ENCODE assay signal across 26 cellular contexts in the genomic region with DNA sequence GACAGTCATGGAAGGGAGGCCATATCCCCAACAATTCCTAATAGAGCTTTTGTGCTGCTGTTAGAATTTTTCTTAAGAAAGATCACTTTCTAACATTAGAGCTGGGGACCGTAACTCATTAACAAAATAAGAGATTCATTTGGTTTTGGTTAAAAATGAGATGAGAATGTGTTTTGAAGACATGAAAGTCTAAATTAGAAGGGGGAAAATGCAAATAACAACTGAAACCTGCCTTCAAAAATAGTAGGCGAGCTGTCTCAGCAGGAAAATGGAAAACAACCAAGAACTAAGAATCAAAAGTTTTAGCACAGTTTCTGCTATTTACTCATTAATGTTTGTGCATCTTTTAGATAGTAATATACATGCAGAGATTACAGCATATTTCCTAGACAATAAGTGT. TPM values are rescaled to one million over a fixed set of nuclear protein-coding genes. Genes with fewer than 3 reads are reported as not detected.
DNase-seq lines count a peak whose midpoint lies in the region; ATAC-seq and TF ChIP-seq lines count a peak whose summit lies in the region.
"Had no signal": no experiment of that assay in that cellular context is flagged by ENCODE, and none has a peak within 500 bp of the region (broad histone marks: within the 10 kb centered on the region; RNA-seq: fewer than 3 reads in every experiment).

No MANE protein-coding gene starts in this region.

- peaks cover 33% of the 10 kb centered on the region for H3K4me1 ChIP-seq in MM.1S (ENCODE audit: low read length)
- H3K4me1 ChIP-seq: breast epithelium, uterus had no signal

- peak; percentile 51 for ATAC-seq in GM18517 (IDR thresholded peaks at IDR 0.05; ENCODE audit: unreplicated experiment)
- ATAC-seq in GM21381 (IDR thresholded peaks at IDR 0.05; ENCODE audit: unreplicated experiment): peak; percentile 43
- peak; percentile 46 for ATAC-seq in HG02798 (IDR thresholded peaks at IDR 0.05; ENCODE audit: poor library complexity, unreplicated experiment)
- no peak for ATAC-seq in Right ventricle myocardium superior (ENCODE audit: poor library complexity)

- no peaks in the 10 kb centered on the region for H3K9me2 ChIP-seq in MM.1S (replicated peaks; ENCODE audit: insufficient read depth, low read length)

- no peaks in the 10 kb centered on the region for H3K27me3 ChIP-seq in MM.1S (replicated peaks; ENCODE audit: insufficient read depth, low read length)
- H3K27me3 ChIP-seq: BLaER1 treated with 17β-estradiol and CSF1 and Interleukin-3, amounts not matched to agents 10 nM and 100 nM; breast epithelium; SJSA1; uterus had no signal

- peak overlapping the region; percentile 41; the same call in 1 of the 2 replicates for H3K27ac ChIP-seq in MM.1S (ENCODE audit: low read length)
- H3K27ac ChIP-seq: BLaER1 treated with 17β-estradiol and CSF1 and Interleukin-3, amounts not matched to agents 10 nM and 100 nM; breast epithelium; SJSA1; skin epidermis; uterus had no signal

- intact Hi-C loops in Right ventricle myocardium superior (cut with DNase I): no loop called here

- H2AFZ ChIP-seq in MM.1S (ENCODE audit: low read length): peak overlapping the region; percentile 44; the same call in 1 of the 2 replicates

- peak; percentile 24 for DNase-seq in MM.1S
- no peak for DNase-seq in 8988T
- DNase-seq in Right ventricle myocardium superior: no peak
- DNase-seq in DMS53 (lab: John Stamatoyannopoulos, UW): no peak
- no peak for DNase-seq in erythroblast (lab: John Stamatoyannopoulos, UW)
- DNase-seq: ACHN; activated CD4-positive, alpha-beta T cell treated with anti-CD3 and anti-CD28 coated beads for 1 hour; activated naive CD4-positive, alpha-beta T cell; activated T-cell treated with anti-CD3 and anti-CD28 coated beads, Interleukin-2, amount 50 U/mL, for 24 hours; Caco-2; cortex of kidney; naive B cell; NCI-H1105 treated with DMSO at 0.1 percent for 48 hours; NCI-H2107; NCI-H446 treated with DMSO at 0.1 percent for 48 hours; occipital lobe; stimulated activated CD4-positive, alpha-beta T cell treated with anti-CD3 and anti-CD28 coated beads, Interleukin-1b, Interleukin-23, amount 100 ng/mL, for 48 hours; T-helper 1 cell; uterus had no signal

- no peaks in the 10 kb centered on the region for H3K36me3 ChIP-seq in MM.1S (replicated peaks; ENCODE audit: insufficient read depth, low read length)
- H3K36me3 ChIP-seq: BLaER1 treated with 17β-estradiol and CSF1 and Interleukin-3, amounts not matched to agents 10 nM and 100 nM; breast epithelium; SJSA1; uterus had no signal

- no peak overlapping the region for H3K9ac ChIP-seq in MM.1S (ENCODE audit: low read length)
- H3K9ac ChIP-seq: BLaER1 treated with 17β-estradiol and CSF1 and Interleukin-3, amounts not matched to agents 10 nM and 100 nM had no signal

- no peak for TF ChIP-seq CTCF in MM.1S (IDR thresholded peaks at IDR 0.05; ENCODE audit: low read length)

- peak overlapping the region; percentile 57 for H3K4me2 ChIP-seq in MM.1S (ENCODE audit: low read depth, low read length)
- H3K4me2 ChIP-seq: BLaER1 treated with 17β-estradiol and CSF1 and Interleukin-3, amounts not matched to agents 10 nM and 100 nM had no signal

- no peaks in the 10 kb centered on the region for H4K20me1 ChIP-seq in MM.1S (ENCODE audit: insufficient read depth, low read length)
- H4K20me1 ChIP-seq: BLaER1 treated with 17β-estradiol and CSF1 and Interleukin-3, amounts not matched to agents 10 nM and 100 nM had no signal

- no peaks in the 10 kb centered on the region for H3K9me3 ChIP-seq in MM.1S (replicated peaks; ENCODE audit: insufficient read depth, low read length)
- H3K9me3 ChIP-seq: BLaER1 treated with 17β-estradiol and CSF1 and Interleukin-3, amounts not matched to agents 10 nM and 100 nM; breast epithelium; Caco-2; SJSA1; uterus had no signal

- H3F3A ChIP-seq in MM.1S (ENCODE audit: insufficient read depth, low read length): peaks cover 3% of the 10 kb centered on the region; the same call in 1 of the 2 replicates

- no peak for TF ChIP-seq POLR2A in erythroblast (IDR thresholded peaks at IDR 0.05; ENCODE audit: low read length)

- no peaks in the 10 kb centered on the region for H3K79me2 ChIP-seq in MM.1S (ENCODE audit: low read length)

- peak overlapping the region; percentile 22; the same call in 1 of the 2 replicates for H3K4me3 ChIP-seq in MM.1S (ENCODE audit: low read length)
- H3K4me3 ChIP-seq: BLaER1 treated with 17β-estradiol and CSF1 and Interleukin-3, amounts not matched to agents 10 nM and 100 nM; breast epithelium; SJSA1; skin epidermis; uterus had no signal

RNA-seq across cellular contexts. Expression of a gene that starts 38.2 kb away (rescaled TPM):
- total RNA-seq in Right ventricle myocardium superior: 3.7 TPM
